8 cellular contexts compared by ENCODE assay signal in genomic region chr11:93054881-93055280, GRCh38.
DNase-seq lines count a peak whose midpoint lies in the region; ATAC-seq and TF ChIP-seq lines count a peak whose summit lies in the region.

No MANE protein-coding gene starts in this region.

- no peaks in the 10 kb centered on the region for H3K27me3 Mint-ChIP-seq in Calu3 (ENCODE audit: unreplicated experiment)

- H3K79me2 ChIP-seq in HCT116 (ENCODE audit: insufficient read depth, low read length), result no peaks in the 10 kb centered on the region

- peaks cover 6% of the 10 kb centered on the region for H3K4me1 Mint-ChIP-seq in Calu3 (ENCODE audit: low read depth, unreplicated experiment)

- BruUV-seq in Calu3 (replicated peaks; lab: Mats Ljungman, UMichigan) (no TSS peak), HCT116 (replicated peaks; lab: Mats Ljungman, UMichigan) (no TSS peak)

- peak; percentile 94 for ATAC-seq in HCT116
- no peak for ATAC-seq in GM21360 (IDR thresholded peaks at IDR 0.05; ENCODE audit: unreplicated experiment)

- H3K27ac ChIP-seq in HCT116 (ENCODE audit: low read depth, low read length), result peak overlapping the region; percentile 61

- H3K4me3 Mint-ChIP-seq in Calu3 (ENCODE audit: low read depth, unreplicated experiment), result no peak overlapping the region

- H4K20me1 ChIP-seq in HCT116 (ENCODE audit: insufficient read depth), result no peaks in the 10 kb centered on the region

- H3K27me3 ChIP-seq in HCT116 (ENCODE audit: insufficient read depth, low read length), result no peaks in the 10 kb centered on the region
- no peaks in the 10 kb centered on the region for H3K27me3 ChIP-seq in H7 (ENCODE audit: control insufficient read depth, insufficient read depth, low read length)

- no peaks in the 10 kb centered on the region; the same call in 1 of the 2 replicates for H3K9me2 ChIP-seq in HCT116 (ENCODE audit: insufficient read depth)

- no peak for TF ChIP-seq CTCF in Calu3 (IDR thresholded peaks at IDR 0.05; ENCODE audit: unreplicated experiment)
- no peak for TF ChIP-seq CTCF in HCT116 (IDR thresholded peaks at IDR 0.05 in 2 of 3, conservative IDR thresholded peaks at IDR 0.05 in 1 of 3; ENCODE audit: borderline replicate concordance in 1 of 3, insufficient read depth in 1 of 3, low read depth in 2 of 3, low read length in 2 of 3)

- no peak for TF ChIP-seq POLR2A in HCT116 (IDR thresholded peaks at IDR 0.05; ENCODE audit: borderline replicate concordance, extremely low read depth, insufficient read depth, insufficient read length)

- peak; percentile 43 for TF ChIP-seq RAD21 in HCT116 (IDR thresholded peaks at IDR 0.05; ENCODE audit: low read depth)

- intact Hi-C loops in Calu3 (cut with micrococcal nuclease; ENCODE audit: unreplicated experiment), result no loop called here
- intact Hi-C loops in HCT116 (cut with micrococcal nuclease), result loop anchor here (1.0 kb wide), 1 partner anchor 54 kb away; no protein-coding TSS in a partner anchor

- H3K36me3 ChIP-seq in HCT116 (ENCODE audit: control insufficient read depth in 1 of 2, insufficient read depth in 2 of 2, low read length in 2 of 2) (no peaks in the 10 kb centered on the region), H7 (replicated peaks; ENCODE audit: control insufficient read depth, insufficient read depth, low read length) (no peaks in the 10 kb centered on the region)

- peaks cover 12 to 23% of the 10 kb centered on the region in 2 experiments; a peak in 3 of 4 replicates for H3K4me1 ChIP-seq in HCT116 (ENCODE audit: control insufficient read depth in 1 of 2, insufficient read depth in 2 of 2, low read length in 2 of 2)

- CTCF ChIA-PET in Calu3 (lab: Charles Lee), result no interaction called here
- CTCF ChIA-PET in HCT116 (lab: Charles Lee), result interaction anchor here (0.9 to 1.4 kb wide), 2 partner anchors 10 to 113 kb away, joined by 4 to 9 read pairs; no protein-coding TSS in a partner anchor

- peak overlapping the region; percentile 24; the same call in 1 of the 2 replicates for H3K9ac ChIP-seq in HCT116 (ENCODE audit: low read length)

- H3K9me3 ChIP-seq in HCT116 (ENCODE audit: control insufficient read depth in 1 of 2, insufficient read depth in 1 of 2, low read depth in 1 of 2, low read length in 2 of 2), result no peaks in the 10 kb centered on the region

- H3K36me3 Mint-ChIP-seq in Calu3 (ENCODE audit: insufficient read depth, unreplicated experiment), result peaks cover 5% of the 10 kb centered on the region

- DNase-seq in Calu3 (peak; percentile 6), HCT116 (ENCODE audit: low read depth, low spot score) (peak; percentile 97), RPMI7951 (ENCODE audit: low read depth) (peak; percentile 95), hepatic stellate cell (ENCODE audit: low spot score) (peak; percentile 60), KG1 (lab: John Stamatoyannopoulos, UW) (no peak), germinal center (ENCODE audit: low spot score) (no peak), H7 (no peak)

- RAD21 ChIA-PET in HCT116 (lab: Charles Lee; ENCODE audit: low non-redundant PET in 1 of 2, low total read pairs in 2 of 2, uncharacterized antibody in 2 of 2, unreplicated experiment in 2 of 2), result no interaction called here

- no peaks in the 10 kb centered on the region for H3K9me3 Mint-ChIP-seq in Calu3 (ENCODE audit: low read depth, unreplicated experiment)

- H3K4me2 ChIP-seq in HCT116 (ENCODE audit: low read length), result peak overlapping the region; percentile 58

- H3K4me3 ChIP-seq in HCT116 (replicated peaks in 1 of 2; ENCODE audit: low read depth in 1 of 2, low read length in 2 of 2) (0 out of 4 replicates have a peak overlapping the region, but pooled peaks of 1 of the 2 experiments have one; percentile 14), H7 (ENCODE audit: insufficient read depth, low read depth, low read length) (no peak overlapping the region)

- POLR2A ChIA-PET in HCT116 (lab: Charles Lee), result interaction anchor here (1.1 to 2.3 kb wide), 4 partner anchors 10 to 54 kb away, joined by 4 to 16 read pairs (median 6); no protein-coding TSS in a partner anchor

- H3K27ac Mint-ChIP-seq in Calu3 (ENCODE audit: unreplicated experiment), result peak overlapping the region; percentile 94

- peak overlapping the region; percentile 78 for H2AFZ ChIP-seq in HCT116 (ENCODE audit: low read depth, low read length, poor library complexity, severe bottlenecking)

TF ChIP-seq in HCT116, 20 proteins besides CTCF, POLR2A, EP300 and RAD21:
- TF ChIP-seq SP1 (IDR thresholded peaks at IDR 0.05; ENCODE audit: low read depth) (peak; percentile 99), EGR1 (IDR thresholded peaks at IDR 0.05; ENCODE audit: low read depth) (peak; percentile 71), ZNF274 (IDR thresholded peaks at IDR 0.05; ENCODE audit: low read depth, low read length) (no peak), EZH2phosphoT487 (IDR thresholded peaks at IDR 0.05; ENCODE audit: borderline replicate concordance) (no peak), POLR2AphosphoS5 (IDR thresholded peaks at IDR 0.05; ENCODE audit: low read depth, low read length) (peak; percentile 66; the same call in 1 of the 2 replicates), JUND (IDR thresholded peaks at IDR 0.05) (peak; percentile 98), REST (IDR thresholded peaks at IDR 0.05; ENCODE audit: low read depth) (no peak), MAX (IDR thresholded peaks at IDR 0.05) (peak; percentile 80), CEBPB (IDR thresholded peaks at IDR 0.05; ENCODE audit: low read depth) (peak; percentile 98), ZFX (IDR thresholded peaks at IDR 0.05) (no peak), CBX3 (IDR thresholded peaks at IDR 0.05; ENCODE audit: low read depth) (peak; percentile 81; the same call in 1 of the 2 replicates), SIN3A (IDR thresholded peaks at IDR 0.05; ENCODE audit: low read depth) (peak; percentile 81), FOSL1 (IDR thresholded peaks at IDR 0.05; ENCODE audit: low read depth) (peak; percentile 100), SRF (IDR thresholded peaks at IDR 0.05; ENCODE audit: low read depth) (peak; percentile 88), TCF7L2 (IDR thresholded peaks at IDR 0.05; ENCODE audit: borderline replicate concordance, extremely low read depth, insufficient read depth, insufficient read length) (peak; percentile 66), ELF1 (IDR thresholded peaks at IDR 0.05; ENCODE audit: borderline replicate concordance, low read depth) (no peak; the same call in 1 of the 2 replicates), EZH2 (IDR thresholded peaks at IDR 0.05) (no peak), YY1 (IDR thresholded peaks at IDR 0.05; ENCODE audit: extremely low read depth, insufficient replicate concordance, low read depth, low read length) (peak; percentile 73)
- TF ChIP-seq, protein P1, sequence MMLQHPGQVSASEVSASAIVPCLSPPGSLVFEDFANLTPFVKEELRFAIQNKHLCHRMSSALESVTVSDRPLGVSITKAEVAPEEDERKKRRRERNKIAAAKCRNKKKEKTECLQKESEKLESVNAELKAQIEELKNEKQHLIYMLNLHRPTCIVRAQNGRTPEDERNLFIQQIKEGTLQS (IDR thresholded peaks at IDR 0.05), result peak; percentile 78
- TF ChIP-seq, protein P2, sequence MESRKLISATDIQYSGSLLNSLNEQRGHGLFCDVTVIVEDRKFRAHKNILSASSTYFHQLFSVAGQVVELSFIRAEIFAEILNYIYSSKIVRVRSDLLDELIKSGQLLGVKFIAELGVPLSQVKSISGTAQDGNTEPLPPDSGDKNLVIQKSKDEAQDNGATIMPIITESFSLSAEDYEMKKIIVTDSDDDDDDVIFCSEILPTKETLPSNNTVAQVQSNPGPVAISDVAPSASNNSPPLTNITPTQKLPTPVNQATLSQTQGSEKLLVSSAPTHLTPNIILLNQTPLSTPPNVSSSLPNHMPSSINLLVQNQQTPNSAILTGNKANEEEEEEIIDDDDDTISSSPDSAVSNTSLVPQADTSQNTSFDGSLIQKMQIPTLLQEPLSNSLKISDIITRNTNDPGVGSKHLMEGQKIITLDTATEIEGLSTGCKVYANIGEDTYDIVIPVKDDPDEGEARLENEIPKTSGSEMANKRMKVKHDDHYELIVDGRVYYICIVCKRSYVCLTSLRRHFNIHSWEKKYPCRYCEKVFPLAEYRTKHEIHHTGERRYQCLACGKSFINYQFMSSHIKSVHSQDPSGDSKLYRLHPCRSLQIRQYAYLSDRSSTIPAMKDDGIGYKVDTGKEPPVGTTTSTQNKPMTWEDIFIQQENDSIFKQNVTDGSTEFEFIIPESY (IDR thresholded peaks at IDR 0.05; ENCODE audit: extremely low read depth, insufficient replicate concordance, low read length), result peak; percentile 59

Comparison
In these comparisons a context has a peak if more than half of its experiments do, and no peak if none do; other contexts are left out.
1. DNase-seq: peak in Calu3 (single experiment), HCT116 (single experiment), RPMI7951 (single experiment) and hepatic stellate cell (single experiment); none in KG1 (single experiment), germinal center (single experiment) and H7 (single experiment).